In the genomic region with DNA sequence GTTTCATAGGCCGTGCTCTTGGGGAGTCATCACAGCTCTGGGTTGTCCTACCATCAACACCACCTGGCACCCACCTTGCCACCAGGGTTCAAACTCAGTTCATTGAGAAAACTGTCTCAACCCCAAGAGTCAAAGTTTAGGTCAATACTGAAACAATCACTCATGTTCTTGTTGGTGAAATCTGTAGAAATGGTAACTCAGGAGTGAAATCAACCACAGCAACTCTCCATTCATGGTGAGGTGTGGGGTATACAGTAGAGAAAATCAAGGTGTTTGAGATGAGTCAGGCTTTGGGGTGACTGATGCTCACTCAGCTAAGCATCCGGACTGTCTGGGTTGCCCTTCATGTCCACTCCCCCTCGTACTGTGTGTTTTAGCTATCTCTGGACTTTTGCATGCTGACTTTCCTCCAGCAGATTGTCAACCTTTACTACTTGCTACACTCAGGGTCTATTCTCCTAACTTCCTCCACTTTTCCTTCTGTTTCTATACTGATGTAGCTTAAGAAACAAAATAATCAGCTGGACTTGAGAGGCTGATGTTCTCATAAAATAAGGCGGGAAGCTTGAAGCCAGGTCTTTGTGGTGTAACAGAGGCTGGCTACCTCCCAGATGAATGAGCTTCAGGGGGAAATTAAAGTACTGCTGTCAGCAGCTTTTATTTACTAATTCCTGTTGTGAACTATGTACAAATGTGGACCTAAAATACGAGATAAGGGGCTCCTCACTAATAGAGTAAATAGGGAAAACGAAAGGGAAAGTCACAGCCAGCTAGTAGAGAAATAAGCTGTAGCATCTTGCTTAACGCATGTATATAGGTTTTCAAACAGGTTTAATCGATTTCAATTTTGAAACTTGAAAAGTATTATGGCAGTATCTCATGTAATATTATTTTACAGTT, we compare ENCODE assay signal across 9 cellular contexts.
A peak's percentile ranks its signal among the peaks of the same experiment; 100 is the strongest.
DNase-seq lines count a peak whose midpoint lies in the region; ATAC-seq and TF ChIP-seq lines count a peak whose summit lies in the region.
"Had no signal": no experiment of that assay in that cellular context is flagged by ENCODE, and none has a peak within 500 bp of the region (broad histone marks: within the 10 kb centered on the region; RNA-seq: fewer than 3 reads in every experiment).

No MANE protein-coding gene starts in this region.

- H3K4me1 ChIP-seq in osteoblast (ENCODE audit: insufficient read depth, low read length): peaks cover 9% of the 10 kb centered on the region
- H3K4me1 ChIP-seq in PC-9 (replicated peaks; ENCODE audit: insufficient read depth): no peaks in the 10 kb centered on the region
- H3K4me1 ChIP-seq in right atrium auricular region: peaks cover 0 to 20% of the 10 kb centered on the region in 2 donors

- BruUV-seq in PC-9 (replicated peaks; lab: Mats Ljungman, UMichigan): no TSS peak

- H2AFZ ChIP-seq in osteoblast (ENCODE audit: low read length) (peak overlapping the region; percentile 10), PC-9 (no peak overlapping the region)

- no peaks in the 10 kb centered on the region for H3K36me3 ChIP-seq in osteoblast (ENCODE audit: insufficient read depth, low read length)
- no peaks in the 10 kb centered on the region for H3K36me3 ChIP-seq in PC-9 (ENCODE audit: low read depth)
- no peaks in the 10 kb centered on the region for H3K36me3 ChIP-seq in right atrium auricular region

- ATAC-seq in GM18907 (IDR thresholded peaks at IDR 0.05; ENCODE audit: unreplicated experiment): peak; percentile 81
- peak; percentile 41 for ATAC-seq in HG02678 (IDR thresholded peaks at IDR 0.05; ENCODE audit: unreplicated experiment)
- ATAC-seq in activated CD8-positive, alpha-beta T cell treated with anti-CD3 and anti-CD28 coated beads, Interleukin-2, amount 10 ng/mL, durations not matched to agents 7 days and 5 days: peak; percentile 55
- ATAC-seq: left ventricle myocardium superior had no signal

- POLR2A ChIA-PET in activated CD8-positive, alpha-beta T cell treated with anti-CD3 and anti-CD28 coated beads, Interleukin-2, amount 10 ng/mL, durations not matched to agents 7 days and 5 days (lab: Charles Lee): no interaction called here
- POLR2A ChIA-PET in PC-9 (lab: Charles Lee; ENCODE audit: unreplicated experiment): interaction anchor here (0.5 kb wide), 1 partner anchor 81 kb away, joined by 4 read pairs; no protein-coding TSS in a partner anchor

- intact Hi-C loops in PC-9 (cut with micrococcal nuclease; ENCODE audit: unreplicated experiment): loop anchor here (10.0 kb wide), 2 partner anchors 108 to 178 kb away; no protein-coding TSS in a partner anchor

- H3F3A ChIP-seq in PC-9 (ENCODE audit: insufficient read depth, low read depth): no peaks in the 10 kb centered on the region

- H3K9me3 ChIP-seq in osteoblast (ENCODE audit: low read depth, low read length) (no peaks in the 10 kb centered on the region), PC-9 (ENCODE audit: insufficient read depth, low read depth) (no peaks in the 10 kb centered on the region), right atrium auricular region (no peaks in the 10 kb centered on the region)

- H3K9me2 ChIP-seq in PC-9 (ENCODE audit: insufficient read depth): no peaks in the 10 kb centered on the region

- CTCF ChIA-PET in activated CD8-positive, alpha-beta T cell treated with anti-CD3 and anti-CD28 coated beads, Interleukin-2, amount 10 ng/mL, durations not matched to agents 7 days and 5 days (lab: Charles Lee): interaction anchor here (0.7 to 1.6 kb wide), 2 partner anchors 1413 to 1455 kb away, joined by 4 to 6 read pairs; no protein-coding TSS in a partner anchor
- CTCF ChIA-PET in PC-9 (lab: Charles Lee): no interaction called here

- no peak overlapping the region for H3K4me3 Mint-ChIP-seq in activated CD8-positive, alpha-beta T cell treated with anti-CD3 and anti-CD28 coated beads, Interleukin-2, amount 10 ng/mL, durations not matched to agents 7 days and 5 days

- peaks cover 5% of the 10 kb centered on the region for H3K27me3 Mint-ChIP-seq in activated CD8-positive, alpha-beta T cell treated with anti-CD3 and anti-CD28 coated beads, Interleukin-2, amount 10 ng/mL, durations not matched to agents 7 days and 5 days (ENCODE audit: low read depth)

- H3K36me3 Mint-ChIP-seq in activated CD8-positive, alpha-beta T cell treated with anti-CD3 and anti-CD28 coated beads, Interleukin-2, amount 10 ng/mL, durations not matched to agents 7 days and 5 days (ENCODE audit: low read depth): no peaks in the 10 kb centered on the region

- DNase-seq in activated CD8-positive, alpha-beta T cell treated with anti-CD3 and anti-CD28 coated beads, Interleukin-2, amount 10 ng/mL, durations not matched to agents 7 days and 5 days: no peak
- DNase-seq in osteoblast (ENCODE audit: insufficient read length, low spot score, missing footprints): peak; percentile 50
- no peak for DNase-seq in NCI-H774 (lab: John Stamatoyannopoulos, UW)
- no peak for DNase-seq in PC-9
- no peak for DNase-seq in right atrium auricular region (ENCODE audit: low spot score)
- no peak for DNase-seq in NCI-H82 (lab: John Stamatoyannopoulos, UW)
- DNase-seq: left ventricle myocardium superior had no signal

- H3K27ac Mint-ChIP-seq in activated CD8-positive, alpha-beta T cell treated with anti-CD3 and anti-CD28 coated beads, Interleukin-2, amount 10 ng/mL, durations not matched to agents 7 days and 5 days: peak overlapping the region; percentile 13

- no peak overlapping the region for H3K4me2 ChIP-seq in osteoblast (ENCODE audit: insufficient read depth, low read length)
- H3K4me2 ChIP-seq in PC-9: no peak overlapping the region

- H3K9me3 Mint-ChIP-seq in activated CD8-positive, alpha-beta T cell treated with anti-CD3 and anti-CD28 coated beads, Interleukin-2, amount 10 ng/mL, durations not matched to agents 7 days and 5 days (ENCODE audit: insufficient read depth): no peaks in the 10 kb centered on the region

- no peaks in the 10 kb centered on the region for H4K20me1 ChIP-seq in osteoblast (ENCODE audit: insufficient read depth, low read length)
- no peaks in the 10 kb centered on the region for H4K20me1 ChIP-seq in PC-9 (ENCODE audit: insufficient read depth)

- H3K27ac ChIP-seq in osteoblast (ENCODE audit: low read depth, low read length): no peak overlapping the region
- H3K27ac ChIP-seq in PC-9: no peak overlapping the region
- no peak overlapping the region for H3K27ac ChIP-seq in right atrium auricular region

- peaks cover 24% of the 10 kb centered on the region for H3K4me1 Mint-ChIP-seq in activated CD8-positive, alpha-beta T cell treated with anti-CD3 and anti-CD28 coated beads, Interleukin-2, amount 10 ng/mL, durations not matched to agents 7 days and 5 days (ENCODE audit: low read depth)

- H3K4me3 ChIP-seq in osteoblast (ENCODE audit: insufficient read depth, low read length) (no peak overlapping the region), PC-9 (no peak overlapping the region), right atrium auricular region (no peak overlapping the region)

- H3K27me3 ChIP-seq in osteoblast (ENCODE audit: insufficient read depth, low read length) (no peaks in the 10 kb centered on the region), PC-9 (ENCODE audit: insufficient read depth, low read depth) (no peaks in the 10 kb centered on the region), right atrium auricular region (no peaks in the 10 kb centered on the region)

- no peaks in the 10 kb centered on the region for H3K79me2 ChIP-seq in osteoblast (ENCODE audit: insufficient read depth, low read length)
- H3K79me2 ChIP-seq in PC-9 (ENCODE audit: low read depth): no peaks in the 10 kb centered on the region

- TF ChIP-seq CTCF in osteoblast (IDR thresholded peaks at IDR 0.05; ENCODE audit: extremely low read depth, low read depth, low read length) (no peak), PC-9 (conservative IDR thresholded peaks at IDR 0.05) (no peak), right atrium auricular region (IDR thresholded peaks at IDR 0.05) (no peak)
